17 cellular contexts compared by ENCODE assay signal in the genomic region with DNA sequence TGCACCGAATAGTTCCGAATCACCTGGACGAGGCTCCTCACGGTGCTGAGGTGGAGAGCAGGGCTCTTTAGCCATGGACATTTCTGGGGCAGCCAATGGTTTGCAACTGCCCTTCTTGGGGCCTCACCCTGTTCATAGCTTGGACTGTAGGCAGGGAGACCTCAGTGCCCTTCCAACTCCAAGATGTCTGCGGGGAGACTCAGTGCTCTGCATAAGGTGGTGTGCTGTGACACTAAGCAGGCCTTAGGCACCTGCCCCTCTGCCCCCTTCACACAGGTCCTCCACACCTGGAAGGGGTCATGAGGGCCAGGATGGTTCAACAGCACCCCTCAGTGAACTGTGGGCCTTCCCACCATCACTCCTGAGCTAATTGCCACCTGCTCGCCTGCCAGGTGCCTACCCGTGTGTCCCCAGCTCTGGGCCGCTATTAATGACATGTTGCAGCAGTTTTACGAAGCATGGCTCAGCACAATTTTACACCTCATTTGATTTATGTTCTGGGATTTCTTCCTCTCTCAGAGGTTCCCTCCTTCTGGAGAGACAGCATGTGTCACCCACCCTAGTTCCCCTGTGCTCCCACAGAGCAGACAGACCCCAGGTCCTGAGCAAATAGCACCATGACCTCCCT.
"Had no signal": no experiment of that assay in that cellular context is flagged by ENCODE, and none has a peak within 500 bp of the region (broad histone marks: within the 10 kb centered on the region; RNA-seq: fewer than 3 reads in every experiment).

No MANE protein-coding gene starts in this region.

- H3K36me3 ChIP-seq: heart left ventricle, left ventricle myocardium inferior, lower lobe of right lung, neural progenitor cell, pancreas had no signal

- H3K4me3 ChIP-seq: heart left ventricle, left ventricle myocardium inferior, lower lobe of right lung, neural progenitor cell, pancreas, smooth muscle cell had no signal

- ATAC-seq: esophagus mucosa, lower lobe of right lung, right cardiac atrium had no signal

- H3K27me3 ChIP-seq: neural progenitor cell, pancreas had no signal

- H3K9me3 ChIP-seq: heart left ventricle, left ventricle myocardium inferior, lower lobe of right lung, pancreas had no signal

- DNase-seq: cortex of kidney; effector memory CD4-positive, alpha-beta T cell; heart left ventricle; hippocampal formation; kidney glomerular epithelial cell; left ventricle myocardium inferior; lower lobe of right lung; midbrain; occipital lobe; pancreas; right cardiac atrium; stimulated activated CD4-positive, alpha-beta T cell treated with anti-CD3 and anti-CD28 coated beads, Interleukin-2, amount 100 ng/mL, for 48 hours; stimulated activated naive CD4-positive, alpha-beta T cell treated with Interleukin-2 at 50 U/mL for 16 hours; trophoblast cell had no signal

- H3K4me1 ChIP-seq: left ventricle myocardium inferior, lower lobe of right lung, pancreas had no signal

- H3K27ac ChIP-seq: heart left ventricle, left ventricle myocardium inferior, lower lobe of right lung, neural progenitor cell, pancreas had no signal
